ENCODE assay signal across 10 cellular contexts in the genomic region with DNA sequence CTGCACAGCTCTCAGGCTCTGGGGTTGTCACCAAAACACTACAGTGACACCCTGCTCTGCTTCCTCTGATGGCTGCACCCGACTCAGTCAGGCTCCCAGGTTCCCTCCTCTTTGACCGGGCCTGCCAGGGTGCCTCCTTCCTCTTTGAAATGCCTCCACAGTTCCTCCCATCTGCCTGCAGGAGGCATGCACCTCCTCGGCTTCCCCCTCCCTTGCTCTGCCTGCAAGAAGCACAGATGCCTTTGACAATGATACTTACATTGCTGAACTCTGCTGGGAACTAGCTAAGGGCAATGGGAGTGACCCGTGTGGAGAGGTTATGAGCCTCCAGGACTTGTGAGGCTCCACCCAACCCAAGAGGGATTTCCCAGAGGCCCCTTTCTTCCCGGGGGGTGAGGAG.
A peak's percentile ranks its signal among the peaks of the same experiment; 100 is the strongest.
DNase-seq lines count a peak whose midpoint lies in the region; FAIRE-seq and TF ChIP-seq lines count a peak whose summit lies in the region.
"Had no signal": no experiment of that assay in that cellular context is flagged by ENCODE, and none has a peak within 500 bp of the region (broad histone marks: within the 10 kb centered on the region; RNA-seq: fewer than 3 reads in every experiment).

No MANE protein-coding gene starts in this region.

- H3K27ac ChIP-seq in mesenchymal stem cell (ENCODE audit: low read length, poor library complexity, severe bottlenecking): no peak overlapping the region

- peaks cover 8% of the 10 kb centered on the region for H3K9me3 ChIP-seq in mesenchymal stem cell (ENCODE audit: control insufficient read depth, low read length)

- H3K27ac Mint-ChIP-seq in chondrocyte (ENCODE audit: unreplicated experiment): no peak overlapping the region

- H3K27me3 Mint-ChIP-seq in chondrocyte (ENCODE audit: low read depth): no peaks in the 10 kb centered on the region

- 7% methylated on average over 4 of the region's 5 CpGs for WGBS in mesenchymal stem cell

- no peak overlapping the region for H4K91ac ChIP-seq in mesenchymal stem cell (ENCODE audit: low read length)

- no peak overlapping the region for H4K8ac ChIP-seq in mesenchymal stem cell (ENCODE audit: low read length)

- peak overlapping the region; percentile 49 for H2BK120ac ChIP-seq in mesenchymal stem cell (ENCODE audit: low read depth, low read length)

- peaks cover 1% of the 10 kb centered on the region for H3K4me1 ChIP-seq in mesenchymal stem cell (ENCODE audit: control insufficient read depth, insufficient read depth, low read depth, low read length)

- DNase-seq in D721Med (ENCODE audit: insufficient read length, low spot score) (no peak), M059J (ENCODE audit: low read depth) (peak; percentile 43), chondrocyte (ENCODE audit: low spot score) (no peak), mesenchymal stem cell (peak; percentile 27), Kasumi-1 (lab: John Stamatoyannopoulos, UW) (no peak), NCI-H1092 treated with DMSO at 0.1 percent for 48 hours (lab: John Stamatoyannopoulos, UW) (no peak), NCI-H748 treated with DMSO at 0.1 percent for 48 hours (lab: John Stamatoyannopoulos, UW) (no peak)
- DNase-seq in activated T-cell treated with anti-CD3 and anti-CD28 coated beads, Interleukin-2, amount 50 U/mL, for 48 hours: no peak
- DNase-seq: DMS79, T1000 had no signal

- no peak overlapping the region for H2AFZ ChIP-seq in mesenchymal stem cell (ENCODE audit: low read depth, low read length)

- no peak overlapping the region for H2BK15ac ChIP-seq in mesenchymal stem cell (ENCODE audit: low read depth, poor library complexity, severe bottlenecking)

- no peak overlapping the region for H3K18ac ChIP-seq in mesenchymal stem cell (ENCODE audit: low read depth in 1 of 2, low read length in 2 of 2)

- H3K4ac ChIP-seq in mesenchymal stem cell (ENCODE audit: low read depth in 1 of 2, low read length in 2 of 2): no peak overlapping the region

- no peak overlapping the region for H3K23ac ChIP-seq in mesenchymal stem cell (ENCODE audit: low read length in 2 of 2)

- peak; percentile 16 for TF ChIP-seq CTCF in D721Med (IDR thresholded peaks at IDR 0.05; ENCODE audit: insufficient read depth, missing control alignments)
- peak; percentile 62 for TF ChIP-seq CTCF in chondrocyte (IDR thresholded peaks at IDR 0.05)

- no peaks in the 10 kb centered on the region for H3K79me1 ChIP-seq in mesenchymal stem cell (replicated peaks; ENCODE audit: low read length, poor library complexity, severe bottlenecking)

- H3K4me3 ChIP-seq in mesenchymal stem cell (ENCODE audit: insufficient read depth in 1 of 2, low read depth in 1 of 2, low read length in 2 of 2): no peak overlapping the region

- H3K4me2 ChIP-seq in mesenchymal stem cell (ENCODE audit: low read length, poor library complexity, severe bottlenecking): no peak overlapping the region

- H3K36me3 ChIP-seq in mesenchymal stem cell (ENCODE audit: control insufficient read depth in 1 of 2, insufficient read depth in 2 of 2, low read depth in 1 of 2, low read length in 2 of 2): no peaks in the 10 kb centered on the region

- H3K4me1 Mint-ChIP-seq in chondrocyte (ENCODE audit: low read depth): peaks cover 11% of the 10 kb centered on the region

- no peak overlapping the region for H3K14ac ChIP-seq in mesenchymal stem cell (ENCODE audit: low read length in 2 of 2)

- FAIRE-seq in D721Med (lab: Jason Lieb, UNC): no peak

- H3K36me3 Mint-ChIP-seq in chondrocyte (ENCODE audit: low read depth): no peaks in the 10 kb centered on the region

- no peak overlapping the region for H2BK12ac ChIP-seq in mesenchymal stem cell (ENCODE audit: low read length in 2 of 2)

- peaks cover 8% of the 10 kb centered on the region for H3K9me3 Mint-ChIP-seq in chondrocyte (ENCODE audit: low read depth)

- H3K9ac ChIP-seq in mesenchymal stem cell (ENCODE audit: low read length): no peak overlapping the region

- no peak overlapping the region for H2AK5ac ChIP-seq in mesenchymal stem cell (ENCODE audit: low read length, severe bottlenecking)

- no peak overlapping the region for H3K4me3 Mint-ChIP-seq in chondrocyte (ENCODE audit: unreplicated experiment)

- H2BK5ac ChIP-seq in mesenchymal stem cell (ENCODE audit: low read depth, low read length, poor library complexity, severe bottlenecking): no peak overlapping the region

- no peaks in the 10 kb centered on the region for H3K27me3 ChIP-seq in mesenchymal stem cell (ENCODE audit: control insufficient read depth in 1 of 2, insufficient read depth in 1 of 2, low read length in 2 of 2)

Comparison
In these comparisons a context has a peak if more than half of its experiments do, and no peak if none do; other contexts are left out.
1. DNase-seq: peak in M059J (single experiment) and mesenchymal stem cell (single experiment); none in D721Med (single experiment), chondrocyte (single experiment), activated T-cell treated with anti-CD3 and anti-CD28 coated beads, Interleukin-2, amount 50 U/mL, for 48 hours (0 of 2), Kasumi-1 (0 of 2), NCI-H1092 treated with DMSO at 0.1 percent for 48 hours (single experiment) and NCI-H748 treated with DMSO at 0.1 percent for 48 hours (single experiment).